In genomic region chr18:3313685-3314084, GRCh38 we compare ENCODE assay signal across 16 cellular contexts.
"Had no signal": no experiment of that assay in that cellular context is flagged by ENCODE, and none has a peak within 500 bp of the region (broad histone marks: within the 10 kb centered on the region; RNA-seq: fewer than 3 reads in every experiment).

No MANE protein-coding gene starts in this region.

- H3K4me1 Mint-ChIP-seq: endodermal cell, natural killer cell had no signal

- H3K27ac Mint-ChIP-seq: endodermal cell, natural killer cell had no signal

- H3K4me3 Mint-ChIP-seq: endodermal cell, natural killer cell, neural crest cell had no signal

- H3K27ac ChIP-seq: coronary artery, foreskin keratinocyte, sigmoid colon had no signal

- H3K27me3 ChIP-seq: foreskin keratinocyte, sigmoid colon had no signal

- H3K36me3 ChIP-seq: sigmoid colon had no signal

- H3K9me3 ChIP-seq: mucosa of descending colon had no signal

- H3K36me3 Mint-ChIP-seq: natural killer cell had no signal

- DNase-seq: effector CD4-positive, alpha-beta T cell; endodermal cell; erythroblast; foreskin keratinocyte; left colon; mammary epithelial cell; mucosa of descending colon; natural killer cell; posterior cingulate gyrus; sigmoid colon; small intestine; stimulated activated CD4-positive, alpha-beta T cell treated with anti-CD3 and anti-CD28 coated beads, Interleukin-12 subunit alpha, Interleukin-12 subunit beta, amount 100 ng/mL, for 4 hours; stimulated activated naive CD4-positive, alpha-beta T cell treated with Interleukin-2 at 50 U/mL for 16 hours; trophoblast cell had no signal

- H3K4me3 ChIP-seq: coronary artery, mucosa of descending colon, sigmoid colon had no signal

- H3K4me1 ChIP-seq: foreskin keratinocyte, sigmoid colon had no signal

- ATAC-seq: foreskin keratinocyte, left colon, mucosa of descending colon, natural killer cell had no signal
